In the genomic region with DNA sequence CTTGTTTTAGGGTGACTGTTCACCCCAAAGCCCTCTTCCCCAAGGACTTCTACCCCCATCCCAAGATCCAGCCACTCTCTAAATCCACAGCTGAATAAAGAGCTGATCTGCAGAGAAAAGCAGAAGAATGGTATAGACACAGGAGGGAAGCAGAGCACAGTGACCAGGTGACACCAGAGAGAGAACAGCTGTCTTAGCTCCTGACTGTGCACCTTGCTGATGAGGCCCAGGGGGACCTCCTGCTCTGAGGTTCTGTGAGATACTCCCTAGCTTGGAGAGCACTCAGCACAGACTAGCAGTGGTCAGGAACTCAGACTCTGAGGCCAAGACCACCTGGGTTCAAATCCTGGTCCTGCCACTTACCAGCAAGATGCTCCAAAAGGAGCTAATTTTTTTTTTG, we compare ENCODE assay signal across 29 cellular contexts.
"Had no signal": no experiment of that assay in that cellular context is flagged by ENCODE, and none has a peak within 500 bp of the region (broad histone marks: within the 10 kb centered on the region; RNA-seq: fewer than 3 reads in every experiment).

No MANE protein-coding gene starts in this region.

- H3K36me3 Mint-ChIP-seq: activated naive CD4-positive, alpha-beta T cell treated with anti-CD3 and anti-CD28 coated beads, Interleukin-2, amount 10 ng/mL, durations not matched to agents 7 days and 5 days; activated naive CD4-positive, alpha-beta T cell treated with anti-CD3 and anti-CD28 coated beads, Interleukin-2, amount 50 U/mL, for 72 hours; activated naive CD8-positive, alpha-beta T cell treated with anti-CD3 and anti-CD28 coated beads, Interleukin-2, amount 10 ng/mL, durations not matched to agents 7 days and 5 days; WTC11 had no signal

- H3K4me1 ChIP-seq: esophagus muscularis mucosa, foreskin keratinocyte had no signal

- H3K9me3 ChIP-seq: esophagus muscularis mucosa, gastrocnemius medialis had no signal

- H3K27ac Mint-ChIP-seq: activated CD4-positive, alpha-beta memory T cell treated with anti-CD3 and anti-CD28 coated beads, Interleukin-2, amount 10 ng/mL, durations not matched to agents 7 days and 5 days; activated CD4-positive, alpha-beta T cell treated with anti-CD3 and anti-CD28 coated beads, Interleukin-2, amount 10 ng/mL, durations not matched to agents 7 days and 5 days; activated naive CD4-positive, alpha-beta T cell treated with anti-CD3 and anti-CD28 coated beads, Interleukin-2, amount 10 ng/mL, durations not matched to agents 7 days and 5 days; activated naive CD4-positive, alpha-beta T cell treated with anti-CD3 and anti-CD28 coated beads, Interleukin-2, amount 50 U/mL, for 72 hours; activated naive CD8-positive, alpha-beta T cell treated with anti-CD3 and anti-CD28 coated beads, Interleukin-2, amount 10 ng/mL, durations not matched to agents 7 days and 5 days; activated T-cell treated with anti-CD3 and anti-CD28 coated beads, Interleukin-2, amount 50 U/mL, for 24 hours; activated T-cell treated with anti-CD3 and anti-CD28 coated beads, Interleukin-2, amount 50 U/mL, for 72 hours; dendritic cell treated with granulocyte-macrophage colony-stimulating factor and Interleukin-4, amounts not matched to agents 40 ng/mL and 50 ng/mL, for 4 days; WTC11 had no signal

- H3K4me3 Mint-ChIP-seq: activated CD4-positive, alpha-beta memory T cell treated with anti-CD3 and anti-CD28 coated beads, Interleukin-2, amount 10 ng/mL, durations not matched to agents 7 days and 5 days; activated CD4-positive, alpha-beta T cell treated with anti-CD3 and anti-CD28 coated beads, Interleukin-2, amount 10 ng/mL, durations not matched to agents 7 days and 5 days; activated naive CD4-positive, alpha-beta T cell treated with anti-CD3 and anti-CD28 coated beads, Interleukin-2, amount 10 ng/mL, durations not matched to agents 7 days and 5 days; activated naive CD8-positive, alpha-beta T cell treated with anti-CD3 and anti-CD28 coated beads, Interleukin-2, amount 10 ng/mL, durations not matched to agents 7 days and 5 days; activated T-cell treated with anti-CD3 and anti-CD28 coated beads, Interleukin-2, amount 50 U/mL, for 24 hours; activated T-cell treated with anti-CD3 and anti-CD28 coated beads, Interleukin-2, amount 50 U/mL, for 72 hours; central memory CD8-positive, alpha-beta T cell; dendritic cell treated with granulocyte-macrophage colony-stimulating factor and Interleukin-4, amounts not matched to agents 40 ng/mL and 50 ng/mL, for 4 days; WTC11 had no signal

- H3K27me3 ChIP-seq: brain microvascular endothelial cell, dorsolateral prefrontal cortex, esophagus muscularis mucosa, gastrocnemius medialis had no signal

- DNase-seq: activated CD4-positive, alpha-beta memory T cell treated with anti-CD3 and anti-CD28 coated beads, Interleukin-2, amount 10 ng/mL, durations not matched to agents 7 days and 5 days; activated CD4-positive, alpha-beta T cell treated with anti-CD3 and anti-CD28 coated beads for 1 hour; activated CD4-positive, alpha-beta T cell treated with anti-CD3 and anti-CD28 coated beads for 4 hours; activated CD4-positive, alpha-beta T cell treated with anti-CD3 and anti-CD28 coated beads, Interleukin-2, amount 10 ng/mL, durations not matched to agents 7 days and 5 days; activated CD4-positive, alpha-beta T cell treated with anti-CD3 and anti-CD28 coated beads, Interleukin-2, amount 50 U/mL, for 4 hours; activated CD8-positive, alpha-beta memory T cell treated with anti-CD3 and anti-CD28 coated beads, Interleukin-2, amount 50 U/mL, for 48 hours; activated gamma-delta T cell; activated naive CD4-positive, alpha-beta T cell; activated naive CD4-positive, alpha-beta T cell treated with anti-CD3 and anti-CD28 coated beads, Interleukin-2, amount 10 ng/mL, durations not matched to agents 7 days and 5 days; activated naive CD8-positive, alpha-beta T cell treated with anti-CD3 and anti-CD28 coated beads, Interleukin-2, amount 10 ng/mL, durations not matched to agents 7 days and 5 days; activated T-cell treated with anti-CD3 and anti-CD28 coated beads for 4 hours; activated T-cell treated with anti-CD3 and anti-CD28 coated beads, Interleukin-2, amount 50 U/mL, for 24 hours; activated T-cell treated with anti-CD3 and anti-CD28 coated beads, Interleukin-2, amount 50 U/mL, for 72 hours; amniotic stem cell; anterior cingulate cortex; brain microvascular endothelial cell; dorsolateral prefrontal cortex; effector memory CD4-positive, alpha-beta T cell; foreskin keratinocyte; gastrocnemius medialis; glutamatergic neuron; T-helper 1 cell; T-helper 2 cell had no signal

- H3K36me3 ChIP-seq: brain microvascular endothelial cell, esophagus muscularis mucosa, gastrocnemius medialis had no signal

- H3K27ac ChIP-seq: brain microvascular endothelial cell, coronary artery, dorsolateral prefrontal cortex, esophagus muscularis mucosa, foreskin keratinocyte, gastrocnemius medialis had no signal

- H3K4me1 Mint-ChIP-seq: activated CD4-positive, alpha-beta memory T cell treated with anti-CD3 and anti-CD28 coated beads, Interleukin-2, amount 10 ng/mL, durations not matched to agents 7 days and 5 days; activated CD4-positive, alpha-beta T cell treated with anti-CD3 and anti-CD28 coated beads, Interleukin-2, amount 10 ng/mL, durations not matched to agents 7 days and 5 days; activated naive CD4-positive, alpha-beta T cell treated with anti-CD3 and anti-CD28 coated beads, Interleukin-2, amount 10 ng/mL, durations not matched to agents 7 days and 5 days; activated naive CD8-positive, alpha-beta T cell treated with anti-CD3 and anti-CD28 coated beads, Interleukin-2, amount 10 ng/mL, durations not matched to agents 7 days and 5 days; central memory CD8-positive, alpha-beta T cell had no signal

- ATAC-seq: activated naive CD4-positive, alpha-beta T cell treated with anti-CD3 and anti-CD28 coated beads, Interleukin-2, amount 50 U/mL, for 72 hours; activated T-cell treated with anti-CD3 and anti-CD28 coated beads, Interleukin-2, amount 50 U/mL, for 72 hours; foreskin keratinocyte; gastrocnemius medialis; WTC11 had no signal

- H3K4me3 ChIP-seq: coronary artery, dorsolateral prefrontal cortex, esophagus muscularis mucosa, gastrocnemius medialis had no signal

- H3K27me3 Mint-ChIP-seq: activated CD4-positive, alpha-beta memory T cell treated with anti-CD3 and anti-CD28 coated beads, Interleukin-2, amount 10 ng/mL, durations not matched to agents 7 days and 5 days; activated T-cell treated with anti-CD3 and anti-CD28 coated beads, Interleukin-2, amount 50 U/mL, for 24 hours; central memory CD8-positive, alpha-beta T cell had no signal

- H3K9me3 Mint-ChIP-seq: activated CD4-positive, alpha-beta memory T cell treated with anti-CD3 and anti-CD28 coated beads, Interleukin-2, amount 10 ng/mL, durations not matched to agents 7 days and 5 days; activated CD4-positive, alpha-beta T cell treated with anti-CD3 and anti-CD28 coated beads, Interleukin-2, amount 10 ng/mL, durations not matched to agents 7 days and 5 days; activated naive CD4-positive, alpha-beta T cell treated with anti-CD3 and anti-CD28 coated beads, Interleukin-2, amount 10 ng/mL, durations not matched to agents 7 days and 5 days; activated naive CD4-positive, alpha-beta T cell treated with anti-CD3 and anti-CD28 coated beads, Interleukin-2, amount 50 U/mL, for 72 hours; activated naive CD8-positive, alpha-beta T cell treated with anti-CD3 and anti-CD28 coated beads, Interleukin-2, amount 10 ng/mL, durations not matched to agents 7 days and 5 days; activated T-cell treated with anti-CD3 and anti-CD28 coated beads, Interleukin-2, amount 50 U/mL, for 24 hours; activated T-cell treated with anti-CD3 and anti-CD28 coated beads, Interleukin-2, amount 50 U/mL, for 72 hours; central memory CD8-positive, alpha-beta T cell; dendritic cell treated with granulocyte-macrophage colony-stimulating factor and Interleukin-4, amounts not matched to agents 40 ng/mL and 50 ng/mL, for 4 days had no signal
